ENCODE assay signal across 19 cellular contexts in the genomic region with DNA sequence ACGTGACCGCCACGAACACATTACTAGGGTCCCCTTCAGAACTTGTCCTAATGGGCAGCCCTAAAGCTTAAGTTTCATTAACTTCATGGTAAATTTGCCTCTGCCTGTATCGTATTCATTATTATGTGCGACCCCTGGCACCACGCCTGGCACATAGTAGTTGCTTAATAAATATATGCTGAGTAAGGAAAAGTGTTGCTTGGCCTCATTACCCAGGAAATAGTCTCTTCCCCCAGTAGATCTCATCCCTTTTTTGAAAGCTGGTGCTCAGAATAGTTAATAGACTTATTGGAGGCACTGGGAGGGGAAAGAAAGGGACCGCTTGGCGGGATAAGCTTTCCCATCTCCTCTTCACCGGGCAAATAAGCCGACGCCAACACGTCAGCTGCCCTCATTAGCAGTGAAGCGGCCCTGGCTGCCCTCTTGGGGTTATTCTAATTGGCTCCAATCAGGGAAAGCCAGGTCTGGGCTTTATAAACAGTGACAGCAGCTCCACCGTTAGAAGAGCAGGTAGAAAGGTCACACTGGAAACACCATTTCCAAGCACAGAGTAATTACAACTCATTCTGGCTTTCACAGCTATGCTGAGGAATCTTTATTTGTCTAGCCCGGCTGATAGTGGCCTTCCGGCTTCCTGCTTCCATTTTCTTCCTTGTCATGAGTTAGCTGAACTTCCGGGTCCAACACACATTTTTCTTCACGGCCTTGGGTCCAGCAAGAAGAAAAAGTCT.
"Had no signal": no experiment of that assay in that cellular context is flagged by ENCODE, and none has a peak within 500 bp of the region (broad histone marks: within the 10 kb centered on the region; RNA-seq: fewer than 3 reads in every experiment).

No MANE protein-coding gene starts in this region.

- ATAC-seq: activated CD8-positive, alpha-beta T cell treated with anti-CD3 and anti-CD28 coated beads, Interleukin-2, amount 10 ng/mL, durations not matched to agents 7 days and 5 days had no signal

- H3K36me3 ChIP-seq: left ventricle myocardium inferior, right atrium auricular region, tibial nerve had no signal

- H3K27ac Mint-ChIP-seq: activated CD4-positive, alpha-beta T cell treated with anti-CD3 and anti-CD28 coated beads, Interleukin-2, amount 10 ng/mL, durations not matched to agents 7 days and 5 days; activated CD8-positive, alpha-beta T cell treated with anti-CD3 and anti-CD28 coated beads, Interleukin-2, amount 10 ng/mL, durations not matched to agents 7 days and 5 days; activated T-cell treated with anti-CD3 and anti-CD28 coated beads, Interleukin-2, amount 50 U/mL, for 24 hours; activated T-helper 2 cell treated with anti-CD3 and anti-CD28 coated beads, Interferon-gamma antibody, Interleukin-2, Interleukin-4, amounts not matched to agents 10 μg/mL and 5 μg/mL and 100 μg/mL, durations not matched to agents 14 hours and 24 hours and 36 hours; brain; stimulated activated naive CD8-positive, alpha-beta T cell treated with anti-CD3 and anti-CD28 coated beads, Interleukin-15, Interleukin-2, amounts not matched to agents 100 ng/mL and 50 ng/mL, for 24 hours had no signal

- H3K27me3 ChIP-seq: right atrium auricular region, tibial nerve had no signal

- H3K4me1 ChIP-seq: left ventricle myocardium inferior, right atrium auricular region, tibial nerve had no signal

- DNase-seq: activated CD4-positive, alpha-beta T cell treated with anti-CD3 and anti-CD28 coated beads, Interleukin-2, amount 10 ng/mL, durations not matched to agents 7 days and 5 days; activated CD8-positive, alpha-beta T cell treated with anti-CD3 and anti-CD28 coated beads, Interleukin-2, amount 10 ng/mL, durations not matched to agents 7 days and 5 days; activated naive CD4-positive, alpha-beta T cell treated with Interleukin-2 at 50 U/mL for 16 hours; activated T-cell treated with anti-CD3 and anti-CD28 coated beads, Interleukin-2, amount 50 U/mL, for 24 hours; anterior cingulate cortex; caudate nucleus; erythroblast; left ventricle myocardium inferior; mammary epithelial cell; midbrain; stimulated activated CD4-positive, alpha-beta T cell treated with anti-CD3 and anti-CD28 coated beads, Interleukin-15, amount 100 ng/mL, for 24 hours; stimulated activated CD4-positive, alpha-beta T cell treated with anti-CD3 and anti-CD28 coated beads, Interleukin-2, amount 100 ng/mL, for 48 hours; T-helper 9 cell had no signal

- H3K4me3 ChIP-seq: left ventricle myocardium inferior, right atrium auricular region, skin epidermis, tibial nerve had no signal

- H3K27me3 Mint-ChIP-seq: brain; stimulated activated naive CD8-positive, alpha-beta T cell treated with anti-CD3 and anti-CD28 coated beads, Interleukin-15, Interleukin-2, amounts not matched to agents 100 ng/mL and 50 ng/mL, for 24 hours had no signal

- H3K27ac ChIP-seq: left ventricle myocardium inferior, right atrium auricular region, skin epidermis, tibial nerve had no signal

- H3K36me3 Mint-ChIP-seq: brain had no signal

- H3K4me3 Mint-ChIP-seq: activated CD4-positive, alpha-beta T cell treated with anti-CD3 and anti-CD28 coated beads, Interleukin-2, amount 10 ng/mL, durations not matched to agents 7 days and 5 days; activated CD8-positive, alpha-beta T cell treated with anti-CD3 and anti-CD28 coated beads, Interleukin-2, amount 10 ng/mL, durations not matched to agents 7 days and 5 days; activated T-cell treated with anti-CD3 and anti-CD28 coated beads, Interleukin-2, amount 50 U/mL, for 24 hours; brain; stimulated activated naive CD8-positive, alpha-beta T cell treated with anti-CD3 and anti-CD28 coated beads, Interleukin-15, Interleukin-2, amounts not matched to agents 100 ng/mL and 50 ng/mL, for 24 hours had no signal
